12 cellular contexts compared by ENCODE assay signal in the genomic region with DNA sequence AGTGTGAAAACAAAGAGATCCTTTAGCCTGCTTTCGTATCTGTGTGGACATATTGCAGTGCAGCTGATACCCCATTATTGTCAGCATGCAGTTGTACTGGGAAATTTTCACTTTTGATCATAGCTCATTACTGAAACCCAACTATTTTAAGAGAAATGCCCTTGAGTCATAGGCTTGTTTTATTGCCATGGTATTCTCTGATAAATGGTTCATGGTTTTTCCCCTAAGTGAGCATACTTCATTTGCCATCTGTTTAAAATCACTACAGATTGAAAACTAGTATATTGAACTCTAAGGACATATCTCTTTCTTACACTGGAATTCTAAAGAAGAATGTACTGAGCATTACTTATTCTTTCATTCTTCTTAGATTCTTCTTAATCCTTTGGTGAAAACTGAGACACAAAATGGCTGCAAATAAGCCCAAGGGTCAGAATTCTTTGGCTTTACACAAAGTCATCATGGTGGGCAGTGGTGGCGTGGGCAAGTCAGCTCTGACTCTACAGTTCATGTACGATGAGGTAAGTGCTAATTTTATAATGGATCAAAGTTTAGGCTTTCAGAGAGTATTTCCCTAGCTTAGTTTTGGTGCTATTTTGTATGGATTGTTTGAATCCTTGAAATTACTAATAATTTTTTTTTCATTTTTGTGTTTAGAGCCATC.
DNase-seq lines count a peak whose midpoint lies in the region; ATAC-seq and TF ChIP-seq lines count a peak whose summit lies in the region.
"Had no signal": no experiment of that assay in that cellular context is flagged by ENCODE, and none has a peak within 500 bp of the region (broad histone marks: within the 10 kb centered on the region; RNA-seq: fewer than 3 reads in every experiment).

No MANE protein-coding gene starts in this region.

- H3F3A ChIP-seq in PC-3 (ENCODE audit: low read length, unreplicated experiment), result no peaks in the 10 kb centered on the region

- H3K27me3 Mint-ChIP-seq in activated naive CD8-positive, alpha-beta T cell, result no peaks in the 10 kb centered on the region
- no peaks in the 10 kb centered on the region for H3K27me3 Mint-ChIP-seq in activated T-helper 2 cell treated with anti-CD3 and anti-CD28 coated beads, Interferon-gamma antibody, Interleukin-2, Interleukin-4, amounts not matched to agents 10 μg/mL and 5 μg/mL and 100 μg/mL, durations not matched to agents 14 hours and 24 hours and 36 hours (ENCODE audit: low read depth)

- BruUV-seq in PC-3 (replicated peaks; lab: Mats Ljungman, UMichigan), result no TSS peak

- H3K27ac ChIP-seq in PC-3 (ENCODE audit: low read length), result no peak overlapping the region
- no peak overlapping the region for H3K27ac ChIP-seq in uterus
- H3K27ac ChIP-seq: BLaER1 treated with 17β-estradiol and CSF1 and Interleukin-3, amounts not matched to agents 10 nM and 100 nM had no signal

- no peak overlapping the region for H3K4me2 ChIP-seq in PC-3 (ENCODE audit: low read length)
- H3K4me2 ChIP-seq: BLaER1 treated with 17β-estradiol and CSF1 and Interleukin-3, amounts not matched to agents 10 nM and 100 nM had no signal

- ATAC-seq in GM18867 (IDR thresholded peaks at IDR 0.05; ENCODE audit: unreplicated experiment) (peak; percentile 78), HG02798 (IDR thresholded peaks at IDR 0.05; ENCODE audit: poor library complexity, unreplicated experiment) (peak; percentile 76), PC-3 (no peak)
- ATAC-seq: HepG2 had no signal

- peak overlapping the region; percentile 8 for H3K4me3 Mint-ChIP-seq in activated naive CD8-positive, alpha-beta T cell
- no peak overlapping the region for H3K4me3 Mint-ChIP-seq in activated T-helper 2 cell treated with anti-CD3 and anti-CD28 coated beads, Interferon-gamma antibody, Interleukin-2, Interleukin-4, amounts not matched to agents 10 μg/mL and 5 μg/mL and 100 μg/mL, durations not matched to agents 14 hours and 24 hours and 36 hours (ENCODE audit: low read depth)

- peaks cover 48% of the 10 kb centered on the region for H3K4me1 Mint-ChIP-seq in activated naive CD8-positive, alpha-beta T cell (ENCODE audit: low read depth)
- peaks cover 5% of the 10 kb centered on the region for H3K4me1 Mint-ChIP-seq in activated T-helper 2 cell treated with anti-CD3 and anti-CD28 coated beads, Interferon-gamma antibody, Interleukin-2, Interleukin-4, amounts not matched to agents 10 μg/mL and 5 μg/mL and 100 μg/mL, durations not matched to agents 14 hours and 24 hours and 36 hours (ENCODE audit: low read depth)

- H3K79me2 ChIP-seq in PC-3 (ENCODE audit: low read length), result peaks cover 20% of the 10 kb centered on the region

- DNase-seq in A172 (ENCODE audit: low spot score), result peak; percentile 50
- no peak for DNase-seq in activated gamma-delta T cell (lab: John Stamatoyannopoulos, UW)
- DNase-seq in PC-3, result no peak
- no peak for DNase-seq in activated T-helper 2 cell treated with anti-CD3 and anti-CD28 coated beads, Interferon-gamma antibody, Interleukin-2, Interleukin-4, amounts not matched to agents 10 μg/mL and 5 μg/mL and 100 μg/mL, durations not matched to agents 14 hours and 24 hours and 36 hours (ENCODE audit: low spot score)
- no peak for DNase-seq in uterus
- DNase-seq: central memory CD4-positive, alpha-beta T cell; NCI-H774 had no signal

- TF ChIP-seq POLR2A in uterus (IDR thresholded peaks at IDR 0.05), result no peak

- 0 out of 2 replicates have a peak, but pooled peaks cover 4% of the 10 kb centered on the region for H3K36me3 ChIP-seq in PC-3 (ENCODE audit: low read depth, low read length)
- no peaks in the 10 kb centered on the region for H3K36me3 ChIP-seq in uterus

- peaks cover 14% of the 10 kb centered on the region for H3K36me3 Mint-ChIP-seq in activated naive CD8-positive, alpha-beta T cell
- peaks cover 20% of the 10 kb centered on the region for H3K36me3 Mint-ChIP-seq in activated T-helper 2 cell treated with anti-CD3 and anti-CD28 coated beads, Interferon-gamma antibody, Interleukin-2, Interleukin-4, amounts not matched to agents 10 μg/mL and 5 μg/mL and 100 μg/mL, durations not matched to agents 14 hours and 24 hours and 36 hours (ENCODE audit: low read depth)

- no peaks in the 10 kb centered on the region for H3K9me2 ChIP-seq in PC-3 (replicated peaks; ENCODE audit: low read length)

- CTCF ChIA-PET in PC-3 (lab: Charles Lee), result no interaction called here

- POLR2A ChIA-PET in PC-3 (lab: Charles Lee; ENCODE audit: unreplicated experiment), result no interaction called here

- no peaks in the 10 kb centered on the region for H4K20me1 ChIP-seq in PC-3 (ENCODE audit: low read length)

- H3K27ac Mint-ChIP-seq in activated naive CD8-positive, alpha-beta T cell, result peak overlapping the region; percentile 82
- no peak overlapping the region for H3K27ac Mint-ChIP-seq in activated T-helper 2 cell treated with anti-CD3 and anti-CD28 coated beads, Interferon-gamma antibody, Interleukin-2, Interleukin-4, amounts not matched to agents 10 μg/mL and 5 μg/mL and 100 μg/mL, durations not matched to agents 14 hours and 24 hours and 36 hours

- TF ChIP-seq CTCF in PC-3 (conservative IDR thresholded peaks at IDR 0.05; ENCODE audit: low read depth, low read length), result no peak
- no peak for TF ChIP-seq CTCF in uterus (IDR thresholded peaks at IDR 0.05)

- H3K9me3 Mint-ChIP-seq in activated naive CD8-positive, alpha-beta T cell (ENCODE audit: low read depth), result no peaks in the 10 kb centered on the region
- no peaks in the 10 kb centered on the region for H3K9me3 Mint-ChIP-seq in activated T-helper 2 cell treated with anti-CD3 and anti-CD28 coated beads, Interferon-gamma antibody, Interleukin-2, Interleukin-4, amounts not matched to agents 10 μg/mL and 5 μg/mL and 100 μg/mL, durations not matched to agents 14 hours and 24 hours and 36 hours

- H2AFZ ChIP-seq in PC-3 (ENCODE audit: low read length), result no peak overlapping the region

- intact Hi-C loops in PC-3 (cut with micrococcal nuclease) (no loop called here), uterus (cut with DNase I; ENCODE audit: low total_unique reads) (no loop called here)
- intact Hi-C loops in activated T-helper 2 cell treated with anti-CD3 and anti-CD28 coated beads, Interferon-gamma antibody, Interleukin-2, Interleukin-4, amounts not matched to agents 10 μg/mL and 5 μg/mL and 100 μg/mL, durations not matched to agents 14 hours and 24 hours and 36 hours (cut with micrococcal nuclease), result no loop called here

- no peak overlapping the region for H3K9ac ChIP-seq in PC-3 (ENCODE audit: low read length)
- H3K9ac ChIP-seq: BLaER1 treated with 17β-estradiol and CSF1 and Interleukin-3, amounts not matched to agents 10 nM and 100 nM had no signal

- H3K4me1 ChIP-seq in PC-3 (ENCODE audit: insufficient read depth, low read length) (peaks cover 19% of the 10 kb centered on the region), uterus (peaks cover 0 to 14% of the 10 kb centered on the region in 2 donors)

- H3K9me3 ChIP-seq in PC-3 (ENCODE audit: low read length) (no peaks in the 10 kb centered on the region), uterus (no peaks in the 10 kb centered on the region)

- H3K4me3 ChIP-seq in PC-3 (ENCODE audit: low read length) (no peak overlapping the region), uterus (no peak overlapping the region)
- H3K4me3 ChIP-seq: BLaER1 treated with 17β-estradiol and CSF1 and Interleukin-3, amounts not matched to agents 10 nM and 100 nM had no signal

- H3K27me3 ChIP-seq in PC-3 (ENCODE audit: low read length) (no peaks in the 10 kb centered on the region), uterus (no peaks in the 10 kb centered on the region)
- H3K27me3 ChIP-seq: BLaER1 treated with 17β-estradiol and CSF1 and Interleukin-3, amounts not matched to agents 10 nM and 100 nM had no signal
